Comparison of ENCODE assay signal across 8 cellular contexts in the genomic region with DNA sequence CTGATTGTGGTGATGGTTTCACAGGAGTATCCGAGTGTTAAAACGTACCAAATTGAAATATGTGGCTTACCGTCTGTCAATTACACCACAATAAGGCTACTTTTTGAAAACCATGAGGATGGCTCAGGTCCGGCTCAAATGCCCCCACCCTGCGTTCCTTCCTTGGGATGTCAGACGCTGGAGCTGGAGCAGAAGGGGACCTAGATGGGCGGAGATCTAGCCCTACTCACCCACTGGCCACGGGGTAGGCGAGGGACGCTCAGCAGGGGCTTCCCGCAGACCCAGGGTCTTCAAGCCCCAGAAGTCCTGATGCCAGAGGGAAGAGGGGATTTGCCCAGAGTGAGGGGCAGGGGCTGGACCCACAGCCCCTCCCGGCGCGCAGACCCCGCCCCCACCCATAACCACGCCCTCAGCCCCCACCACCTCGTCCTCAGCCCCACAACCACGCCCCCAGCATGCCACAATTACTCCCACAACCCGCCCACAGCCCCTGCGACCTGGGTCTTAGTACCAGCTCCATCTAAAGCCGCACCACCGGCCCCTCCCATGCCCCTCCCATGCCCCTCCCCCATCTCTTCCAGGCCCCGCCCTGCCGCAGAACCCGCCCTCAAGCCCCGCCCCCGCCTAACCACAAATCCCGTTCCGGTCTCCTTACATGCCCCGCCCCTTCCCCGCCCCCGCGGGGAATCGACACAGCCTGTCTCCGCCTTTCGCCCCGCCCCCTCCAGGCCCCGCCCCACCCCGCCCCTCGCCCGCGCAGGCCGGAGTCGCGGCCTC. TPM values are rescaled to one million over a fixed set of nuclear protein-coding genes. Genes with fewer than 3 reads are reported as not detected.
DNase-seq lines count a peak whose midpoint lies in the region; ATAC-seq and TF ChIP-seq lines count a peak whose summit lies in the region.

A gene with protein sequence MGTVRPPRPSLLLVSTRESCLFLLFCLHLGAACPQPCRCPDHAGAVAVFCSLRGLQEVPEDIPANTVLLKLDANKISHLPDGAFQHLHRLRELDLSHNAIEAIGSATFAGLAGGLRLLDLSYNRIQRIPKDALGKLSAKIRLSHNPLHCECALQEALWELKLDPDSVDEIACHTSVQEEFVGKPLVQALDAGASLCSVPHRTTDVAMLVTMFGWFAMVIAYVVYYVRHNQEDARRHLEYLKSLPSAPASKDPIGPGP (plus strand): TSS at position 764 of the 777 bp plus-strand sequence. CDS start 1,135 bp downstream, outside the sequence.

- peak within 1 kb of the TSS in 3 of 4 donors; percentile 38 to 73 (median 52) for H3K27ac ChIP-seq in esophagus squamous epithelium

- H3K9me3 Mint-ChIP-seq in naive thymus-derived CD8-positive, alpha-beta T cell, result peaks cover 0 to 14% (median 2%) of the 10 kb centered on the region in 9 donors
- H3K9me3 Mint-ChIP-seq in stimulated activated effector memory CD8-positive, alpha-beta T cell treated with anti-CD3 and anti-CD28 coated beads, Interleukin-12 subunit alpha, Interleukin-12 subunit beta, amount 100 ng/mL, for 72 hours, result peaks cover 7% of the 10 kb centered on the region

- no peaks in the 10 kb centered on the region for H3K36me3 ChIP-seq in H7 (replicated peaks; ENCODE audit: control insufficient read depth, insufficient read depth, low read length)
- no peaks in the 10 kb centered on the region for H3K36me3 ChIP-seq in esophagus squamous epithelium

- ATAC-seq in naive thymus-derived CD8-positive, alpha-beta T cell, result peak; percentile 75 to 78
- peak; percentile 64 for ATAC-seq in stimulated activated effector memory CD8-positive, alpha-beta T cell treated with anti-CD3 and anti-CD28 coated beads, Interleukin-12 subunit alpha, Interleukin-12 subunit beta, amount 100 ng/mL, for 72 hours

- DNase-seq in AG09319 (ENCODE audit: extremely low read depth, low read depth) (peak; percentile 8), H7 (peak; percentile 100), NCI-H526 treated with DMSO at 0.1 percent for 48 hours (lab: John Stamatoyannopoulos, UW) (peak; percentile 32), activated T-cell treated with anti-CD3 and anti-CD28 coated beads for 48 hours (ENCODE audit: low read depth) (peak; percentile 74), esophagus squamous epithelium (lab: John Stamatoyannopoulos, UW) (peak; percentile 44), T1000 (lab: John Stamatoyannopoulos, UW) (no peak)
- peak; percentile 51 to 92 (median 78) for DNase-seq in naive thymus-derived CD8-positive, alpha-beta T cell
- DNase-seq in stimulated activated effector memory CD8-positive, alpha-beta T cell treated with anti-CD3 and anti-CD28 coated beads, Interleukin-12 subunit alpha, Interleukin-12 subunit beta, amount 100 ng/mL, for 72 hours (ENCODE audit: low spot score in 2 of 2), result peak; percentile 50 to 76

- H3K27me3 Mint-ChIP-seq in naive thymus-derived CD8-positive, alpha-beta T cell, result peaks cover 5 to 15% (median 8%) of the 10 kb centered on the region in 5 donors

- H3K27ac Mint-ChIP-seq in naive thymus-derived CD8-positive, alpha-beta T cell, result peak within 1 kb of the TSS in 4 of 10 donors; percentile 31 to 84 (median 42)
- no peak within 1 kb of the TSS for H3K27ac Mint-ChIP-seq in stimulated activated effector memory CD8-positive, alpha-beta T cell treated with anti-CD3 and anti-CD28 coated beads, Interleukin-12 subunit alpha, Interleukin-12 subunit beta, amount 100 ng/mL, for 72 hours

- no peak for TF ChIP-seq CTCF in AG09319 (IDR thresholded peaks at IDR 0.05; ENCODE audit: low read depth, low read length)
- TF ChIP-seq CTCF in esophagus squamous epithelium (IDR thresholded peaks at IDR 0.05), result no peak

- peaks cover 0 to 5% (median 0%) of the 10 kb centered on the region in 3 donors for H3K9me3 ChIP-seq in esophagus squamous epithelium

- no peaks in the 10 kb centered on the region for H3K36me3 Mint-ChIP-seq in naive thymus-derived CD8-positive, alpha-beta T cell
- H3K36me3 Mint-ChIP-seq in stimulated activated effector memory CD8-positive, alpha-beta T cell treated with anti-CD3 and anti-CD28 coated beads, Interleukin-12 subunit alpha, Interleukin-12 subunit beta, amount 100 ng/mL, for 72 hours, result no peaks in the 10 kb centered on the region

- H3K4me1 ChIP-seq in esophagus squamous epithelium, result peaks cover 4 to 20% (median 8%) of the 10 kb centered on the region in 3 donors

- POLR2A ChIA-PET in naive thymus-derived CD8-positive, alpha-beta T cell (lab: Charles Lee), result interaction anchor here (0.7 to 1.7 kb wide), 2 partner anchors 121 to 867 kb away, joined by 3 to 4 read pairs; no protein-coding TSS in a partner anchor

- peak within 1 kb of the TSS; percentile 66 to 84 (median 76) for H3K4me3 Mint-ChIP-seq in naive thymus-derived CD8-positive, alpha-beta T cell
- peak within 1 kb of the TSS; percentile 63 for H3K4me3 Mint-ChIP-seq in stimulated activated effector memory CD8-positive, alpha-beta T cell treated with anti-CD3 and anti-CD28 coated beads, Interleukin-12 subunit alpha, Interleukin-12 subunit beta, amount 100 ng/mL, for 72 hours

- intact Hi-C loops in esophagus squamous epithelium (cut with DNase I), result no loop called here

- TF ChIP-seq POLR2A in esophagus squamous epithelium (IDR thresholded peaks at IDR 0.05), result no peak

- H3K4me3 ChIP-seq in H7 (ENCODE audit: insufficient read depth, low read depth, low read length), result peak within 1 kb of the TSS; percentile 54
- H3K4me3 ChIP-seq in esophagus squamous epithelium, result peak within 1 kb of the TSS; percentile 52 to 87 (median 74)

- peaks cover 0 to 9% (median 2%) of the 10 kb centered on the region in 4 donors for H3K4me1 Mint-ChIP-seq in naive thymus-derived CD8-positive, alpha-beta T cell
- H3K4me1 Mint-ChIP-seq in stimulated activated effector memory CD8-positive, alpha-beta T cell treated with anti-CD3 and anti-CD28 coated beads, Interleukin-12 subunit alpha, Interleukin-12 subunit beta, amount 100 ng/mL, for 72 hours, result peaks cover 8% of the 10 kb centered on the region

- peaks cover 2% of the 10 kb centered on the region; the same call in 1 of the 2 replicates for H3K27me3 ChIP-seq in H7 (ENCODE audit: control insufficient read depth, insufficient read depth, low read length)
- H3K27me3 ChIP-seq in esophagus squamous epithelium, result peaks cover 0 to 23% (median 0%) of the 10 kb centered on the region in 4 donors

- WGBS in esophagus squamous epithelium, 2 donors, result 14 to 22% methylated on average over 9 to 18 of the region's 45 CpGs

RNA-seq across cellular contexts. Expression of the gene that starts here (rescaled TPM):
- 3.8 and 4.6 TPM in 2 replicates for total RNA-seq in H7 (2014; rRNA removed; shearing (Covaris generic))
- total RNA-seq in esophagus squamous epithelium, result 1 to 10 TPM in 2 of 4 donors, under 1 TPM in 2; 0.57 to 2.9 (median 1.1) TPM
- total RNA-seq in naive thymus-derived CD8-positive, alpha-beta T cell, result under 1 TPM; 0.88 to 0.91 TPM
- under 1 TPM; 0.06 to 0.32 (median 0.08) TPM for polyA plus RNA-seq in naive thymus-derived CD8-positive, alpha-beta T cell

Comparison
In these comparisons a context has a peak if more than half of its experiments do, and no peak if none do; other contexts are left out.
1. Peak in DNase-seq and ATAC-seq in naive thymus-derived CD8-positive, alpha-beta T cell; RNA of the gene not detected or under 1 TPM.